Comparison of ENCODE assay signal across 8 cellular contexts in the genomic region with DNA sequence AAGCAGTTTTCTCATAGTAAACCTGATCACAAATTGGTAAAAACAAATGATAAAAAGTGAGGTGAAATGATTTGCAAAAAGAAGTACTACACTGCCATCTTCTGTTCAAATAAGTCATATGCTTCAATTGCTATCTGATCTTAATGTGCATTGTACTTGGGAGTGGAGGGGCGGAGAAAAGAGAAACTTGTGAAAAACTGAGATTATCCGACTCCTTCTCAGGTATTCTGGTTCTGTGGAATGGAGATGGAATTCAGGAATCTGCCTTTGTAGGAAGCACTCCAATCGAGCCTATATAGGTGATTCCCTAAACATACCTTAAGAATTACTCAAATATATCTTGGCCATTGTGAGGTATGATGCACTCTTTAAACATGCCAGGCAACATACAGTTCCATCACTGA.
DNase-seq lines count a peak whose midpoint lies in the region; ATAC-seq, FAIRE-seq and TF ChIP-seq lines count a peak whose summit lies in the region.

No MANE protein-coding gene starts in this region.

- H3K79me2 ChIP-seq in SU-DHL-6 (ENCODE audit: insufficient read depth, low read length) = no peaks in the 10 kb centered on the region

- H3K36me3 ChIP-seq in SU-DHL-6 (ENCODE audit: low read length) = no peaks in the 10 kb centered on the region

- no peak overlapping the region for H2AFZ ChIP-seq in SU-DHL-6 (ENCODE audit: low read depth, low read length, severe bottlenecking)

- no peak overlapping the region for H3K9ac ChIP-seq in SU-DHL-6 (ENCODE audit: low read length)

- H3K9me3 ChIP-seq in SU-DHL-6 (ENCODE audit: insufficient read depth, low read length) = no peaks in the 10 kb centered on the region

- no peaks in the 10 kb centered on the region for H3K27me3 ChIP-seq in SU-DHL-6 (ENCODE audit: low read length)

- no peak for DNase-seq in D721Med (ENCODE audit: insufficient read length, low spot score)
- DNase-seq in LNCaP clone FGC (ENCODE audit: low read depth) = no peak
- peak; percentile 68 for DNase-seq in kidney tubule cell (ENCODE audit: low spot score)
- DNase-seq in head of caudate nucleus = no peak
- DNase-seq in stimulated activated CD4-positive, alpha-beta T cell treated with anti-CD3 and anti-CD28 coated beads, Interleukin-1b, Interleukin-23, amount 100 ng/mL, for 48 hours = no peak

- H3K27ac ChIP-seq in SU-DHL-6 (ENCODE audit: low read depth, low read length) = no peak overlapping the region

- H4K20me1 ChIP-seq in SU-DHL-6 (ENCODE audit: low read depth, low read length) = no peaks in the 10 kb centered on the region

- no peak overlapping the region for H3K4me2 ChIP-seq in SU-DHL-6 (ENCODE audit: low read depth, low read length, poor library complexity, severe bottlenecking)

- ATAC-seq in GM21447 (IDR thresholded peaks at IDR 0.05; ENCODE audit: unreplicated experiment) (peak; percentile 66), GM19328 (IDR thresholded peaks at IDR 0.05; ENCODE audit: unreplicated experiment) (no peak)

- no peaks in the 10 kb centered on the region for H3F3A ChIP-seq in SU-DHL-6 (ENCODE audit: insufficient read depth)

- intact Hi-C loops in head of caudate nucleus (cut with DNase I) = no loop called here

- peak; percentile 62 for TF ChIP-seq CTCF in D721Med (IDR thresholded peaks at IDR 0.05; ENCODE audit: insufficient read depth, missing control alignments)
- peak; percentile 69 for TF ChIP-seq CTCF in LNCaP clone FGC (IDR thresholded peaks at IDR 0.05; ENCODE audit: control insufficient read depth, extremely low read depth, insufficient read depth)
- peak; percentile 32 for TF ChIP-seq CTCF in SU-DHL-6 (IDR thresholded peaks at IDR 0.05; ENCODE audit: insufficient read depth, low read length, poor library complexity, severe bottlenecking)

- no peak overlapping the region for H3K4me3 ChIP-seq in LNCaP clone FGC (ENCODE audit: low read depth, low read length)
- no peak overlapping the region for H3K4me3 ChIP-seq in SU-DHL-6 (ENCODE audit: insufficient read depth, low read length, poor library complexity, severe bottlenecking)

- H3K9me2 ChIP-seq in SU-DHL-6 (replicated peaks; ENCODE audit: insufficient read depth, low read length) = no peaks in the 10 kb centered on the region

- FAIRE-seq in D721Med (lab: Jason Lieb, UNC) = no peak
